ENCODE assay signal across 24 cellular contexts in the genomic region with DNA sequence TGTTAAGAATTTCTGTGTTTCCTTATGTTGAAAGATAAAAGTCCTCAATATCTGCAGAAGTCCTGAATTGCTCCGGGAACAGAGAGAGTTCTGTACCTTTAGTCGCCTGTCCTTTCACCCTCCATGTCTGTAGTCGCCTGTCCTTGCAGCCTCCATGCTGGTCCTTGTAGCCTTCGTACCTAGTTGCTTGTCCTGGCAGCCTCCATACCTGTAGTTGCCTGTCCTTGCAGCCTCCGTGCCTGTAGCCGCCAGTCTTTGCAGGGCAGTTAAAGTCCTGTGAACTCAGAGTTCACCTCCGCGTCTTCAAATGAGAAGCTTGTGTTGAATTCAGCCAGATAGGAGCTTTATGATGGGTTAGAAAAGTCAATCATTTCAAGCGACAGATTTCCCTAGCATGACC. TPM values are rescaled to one million over a fixed set of nuclear protein-coding genes. Genes with fewer than 3 reads are reported as not detected.
"Had no signal": no experiment of that assay in that cellular context is flagged by ENCODE, and none has a peak within 500 bp of the region (broad histone marks: within the 10 kb centered on the region; RNA-seq: fewer than 3 reads in every experiment).

No MANE protein-coding gene starts in this region.

- H3K9me3 Mint-ChIP-seq: activated CD4-positive, alpha-beta memory T cell treated with anti-CD3 and anti-CD28 coated beads for 36 hours; activated naive CD4-positive, alpha-beta T cell treated with anti-CD3 and anti-CD28 coated beads, Interleukin-2, amount 50 U/mL, for 72 hours; activated T-cell treated with anti-CD3 and anti-CD28 coated beads, Interleukin-2, amount 50 U/mL, for 4 hours; activated T-helper 17 cell treated with anti-CD3 and anti-CD28 coated beads, Interleukin-2, amount 50 U/mL, for 72 hours had no signal

- H3K27ac Mint-ChIP-seq: activated CD4-positive, alpha-beta memory T cell treated with anti-CD3 and anti-CD28 coated beads for 36 hours; activated naive CD4-positive, alpha-beta T cell treated with anti-CD3 and anti-CD28 coated beads, Interleukin-2, amount 50 U/mL, for 72 hours; activated naive CD8-positive, alpha-beta T cell treated with anti-CD3 and anti-CD28 coated beads, Interleukin-2, amount 50 U/mL, for 24 hours; activated T-helper 17 cell treated with anti-CD3 and anti-CD28 coated beads, Interleukin-2, amount 50 U/mL, for 72 hours; brain; WTC11 had no signal

- H3K36me3 Mint-ChIP-seq: activated CD4-positive, alpha-beta memory T cell treated with anti-CD3 and anti-CD28 coated beads for 36 hours; activated naive CD4-positive, alpha-beta T cell treated with anti-CD3 and anti-CD28 coated beads, Interleukin-2, amount 50 U/mL, for 72 hours had no signal

- DNase-seq: activated CD4-positive, alpha-beta memory T cell treated with anti-CD3 and anti-CD28 coated beads for 36 hours; activated CD4-positive, alpha-beta T cell treated with anti-CD3 and anti-CD28 coated beads for 48 hours; activated CD4-positive, CD25-positive, alpha-beta regulatory T cell treated with anti-CD3 and anti-CD28 coated beads, Interleukin-2, amount 50 U/mL, for 72 hours; activated CD8-positive, alpha-beta memory T cell treated with anti-CD3 and anti-CD28 coated beads for 24 hours; activated naive CD4-positive, alpha-beta T cell; activated naive CD8-positive, alpha-beta T cell treated with anti-CD3 and anti-CD28 coated beads, Interleukin-2, amount 50 U/mL, for 24 hours; activated T-cell treated with anti-CD3 and anti-CD28 coated beads, Interleukin-2, amount 50 U/mL, for 4 hours; amniotic stem cell; MM.1S; NCI-H1105; NCI-H1436; NCI-H1694 treated with DMSO at 0.1 percent for 48 hours; NCI-H2029 treated with DMSO at 0.1 percent for 48 hours; NCI-H446; NCI-H524; PC-3; SHP77 treated with DMSO at 0.1 percent for 48 hours; T-helper 17 cell; T-helper 9 cell had no signal

- ATAC-seq: activated naive CD4-positive, alpha-beta T cell treated with anti-CD3 and anti-CD28 coated beads, Interleukin-2, amount 50 U/mL, for 72 hours; activated naive CD8-positive, alpha-beta T cell treated with anti-CD3 and anti-CD28 coated beads, Interleukin-2, amount 50 U/mL, for 24 hours; activated T-cell treated with anti-CD3 and anti-CD28 coated beads, Interleukin-2, amount 50 U/mL, for 4 hours; activated T-helper 17 cell treated with anti-CD3 and anti-CD28 coated beads, Interleukin-2, amount 50 U/mL, for 72 hours; PC-3; T-helper 17 cell; WTC11 had no signal

- H3K4me3 Mint-ChIP-seq: activated CD4-positive, alpha-beta memory T cell treated with anti-CD3 and anti-CD28 coated beads for 36 hours; activated naive CD8-positive, alpha-beta T cell treated with anti-CD3 and anti-CD28 coated beads, Interleukin-2, amount 50 U/mL, for 24 hours; activated T-cell treated with anti-CD3 and anti-CD28 coated beads, Interleukin-2, amount 50 U/mL, for 4 hours; activated T-helper 17 cell treated with anti-CD3 and anti-CD28 coated beads, Interleukin-2, amount 50 U/mL, for 72 hours; brain; T-helper 17 cell; WTC11 had no signal

RNA-seq across cellular contexts. Expression of a gene that starts 19.5 kb away (rescaled TPM):
- total RNA-seq: PC-3 had no signal

RNA-seq across cellular contexts. Expression of a gene that starts 57.7 kb away (rescaled TPM):
- total RNA-seq: activated CD4-positive, alpha-beta memory T cell treated with anti-CD3 and anti-CD28 coated beads for 36 hours; activated naive CD4-positive, alpha-beta T cell treated with anti-CD3 and anti-CD28 coated beads, Interleukin-2, amount 50 U/mL, for 72 hours; activated T-helper 17 cell treated with anti-CD3 and anti-CD28 coated beads, Interleukin-2, amount 50 U/mL, for 72 hours; astrocyte; PC-3; T-helper 17 cell; WTC11 had no signal
